ENCODE assay signal across 3 cellular contexts in genomic region chr9:136236471-136237410, GRCh38. TPM values are rescaled to one million over a fixed set of nuclear protein-coding genes. Genes with fewer than 3 reads are reported as not detected.
"Had no signal": no experiment of that assay in that cellular context is flagged by ENCODE, and none has a peak within 500 bp of the region (broad histone marks: within the 10 kb centered on the region; RNA-seq: fewer than 3 reads in every experiment).

No MANE protein-coding gene starts in this region.

RNA-seq across cellular contexts. Expression of gene LHX3, which starts 31.8 kb away (rescaled TPM):
- total RNA-seq: GM23248, H4, HT-29 had no signal
- polyA plus RNA-seq: GM23248 had no signal
